Comparison of ENCODE assay signal across 22 cellular contexts in the genomic region with DNA sequence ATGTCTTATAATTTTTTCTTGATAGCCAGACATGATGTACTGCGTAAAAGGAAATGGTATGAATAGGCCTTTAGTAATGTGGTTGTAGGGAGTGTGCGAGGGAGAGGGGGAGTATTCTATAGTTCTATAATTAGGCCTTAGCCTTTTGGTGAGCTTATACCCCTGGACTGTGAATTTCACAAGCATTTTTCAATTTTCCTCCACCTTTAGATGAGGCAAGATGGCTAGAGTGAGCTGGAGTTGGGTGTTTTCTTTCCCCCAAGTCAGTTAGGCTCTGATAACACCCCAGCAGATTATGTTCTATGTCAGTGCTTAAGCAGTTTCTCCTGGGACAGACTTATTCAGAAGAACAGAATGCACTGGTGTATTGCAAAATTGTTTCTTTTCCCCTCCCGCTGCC.
DNase-seq lines count a peak whose midpoint lies in the region; ATAC-seq and TF ChIP-seq lines count a peak whose summit lies in the region.
"Had no signal": no experiment of that assay in that cellular context is flagged by ENCODE, and none has a peak within 500 bp of the region (broad histone marks: within the 10 kb centered on the region; RNA-seq: fewer than 3 reads in every experiment).

No MANE protein-coding gene starts in this region.

- no peak for ATAC-seq in left lung
- ATAC-seq: gastroesophageal sphincter, psoas muscle had no signal

- intact Hi-C loops in left lung (cut with DNase I): no loop called here

- H3K4me3 ChIP-seq in brain microvascular endothelial cell (ENCODE audit: low read depth, low read length): no peak overlapping the region
- no peak overlapping the region for H3K4me3 ChIP-seq in left lung
- H3K4me3 ChIP-seq: gastroesophageal sphincter, psoas muscle had no signal

- H3K4me1 ChIP-seq in left lung: no peaks in the 10 kb centered on the region
- H3K4me1 ChIP-seq: gastroesophageal sphincter, psoas muscle had no signal

- H3K36me3 ChIP-seq in brain microvascular endothelial cell (replicated peaks) (no peaks in the 10 kb centered on the region), left lung (no peaks in the 10 kb centered on the region)
- H3K36me3 ChIP-seq: gastroesophageal sphincter had no signal

- H3K27ac ChIP-seq in brain microvascular endothelial cell: peak overlapping the region; percentile 83
- H3K27ac ChIP-seq in left lung: no peak overlapping the region
- H3K27ac ChIP-seq: gastroesophageal sphincter, psoas muscle had no signal

- H3K27me3 ChIP-seq in brain microvascular endothelial cell (replicated peaks) (no peaks in the 10 kb centered on the region), left lung (no peaks in the 10 kb centered on the region)
- H3K27me3 ChIP-seq: gastroesophageal sphincter had no signal

- in situ Hi-C loops in KBM-7 (cut with MboI; ENCODE audit: low pct_unique_long_range_greater_than_20kb, low sequenced_read_pairs): no loop called here
- in situ Hi-C loops in brain microvascular endothelial cell (cut with HindIII; ENCODE audit: low pct_ligation_motif_present, low sequenced_read_pairs): loop anchor here (25.0 kb wide), 1 partner anchor 364 kb away; no protein-coding TSS in a partner anchor

- TF ChIP-seq CTCF in brain microvascular endothelial cell (IDR thresholded peaks at IDR 0.05; ENCODE audit: low read depth, low read length, missing control alignments) (no peak), left lung (IDR thresholded peaks at IDR 0.05) (no peak)

- DNase-seq in EH (ENCODE audit: low read depth) (peak; percentile 2), KBM-7 (peak; percentile 6), brain microvascular endothelial cell (peak; percentile 50), iris pigment epithelial cell (ENCODE audit: low read depth) (peak; percentile 82), NCI-H748 (lab: John Stamatoyannopoulos, UW; ENCODE audit: unreplicated experiment) (no peak), DMS114 treated with DMSO at 0.1 percent for 48 hours (lab: John Stamatoyannopoulos, UW; ENCODE audit: unreplicated experiment) (no peak), D341Med (ENCODE audit: low spot score) (no peak), left lung (no peak)
- DNase-seq: activated CD8-positive, alpha-beta memory T cell treated with anti-CD3 and anti-CD28 coated beads, Interleukin-2, amount 50 U/mL, for 48 hours; activated effector memory CD4-positive, alpha-beta T cell treated with anti-CD3 and anti-CD28 coated beads, Interleukin-2, amount 50 U/mL, for 16 hours; amygdala; DND-41; KG1; midbrain; NCI-H1105; NCI-H2081 treated with DMSO at 0.1 percent for 48 hours; NCI-H524; psoas muscle; SHP77 treated with DMSO at 0.1 percent for 48 hours; stimulated activated CD4-positive, alpha-beta T cell treated with anti-CD3 and anti-CD28 coated beads, Interleukin-12 subunit alpha, Interleukin-12 subunit beta, amount 100 ng/mL, for 4 hours; T-helper 1 cell had no signal

- H3K9me3 ChIP-seq in left lung: no peaks in the 10 kb centered on the region
- H3K9me3 ChIP-seq: gastroesophageal sphincter, psoas muscle had no signal

Comparison
In these comparisons a context has a peak if more than half of its experiments do, and no peak if none do; other contexts are left out.
1. DNase-seq: peak in EH (single experiment), KBM-7 (single experiment), brain microvascular endothelial cell (single experiment) and iris pigment epithelial cell (single experiment); none in NCI-H748 (single experiment), DMS114 treated with DMSO at 0.1 percent for 48 hours (single experiment), D341Med (single experiment) and left lung (0 of 2).